In the genomic region with DNA sequence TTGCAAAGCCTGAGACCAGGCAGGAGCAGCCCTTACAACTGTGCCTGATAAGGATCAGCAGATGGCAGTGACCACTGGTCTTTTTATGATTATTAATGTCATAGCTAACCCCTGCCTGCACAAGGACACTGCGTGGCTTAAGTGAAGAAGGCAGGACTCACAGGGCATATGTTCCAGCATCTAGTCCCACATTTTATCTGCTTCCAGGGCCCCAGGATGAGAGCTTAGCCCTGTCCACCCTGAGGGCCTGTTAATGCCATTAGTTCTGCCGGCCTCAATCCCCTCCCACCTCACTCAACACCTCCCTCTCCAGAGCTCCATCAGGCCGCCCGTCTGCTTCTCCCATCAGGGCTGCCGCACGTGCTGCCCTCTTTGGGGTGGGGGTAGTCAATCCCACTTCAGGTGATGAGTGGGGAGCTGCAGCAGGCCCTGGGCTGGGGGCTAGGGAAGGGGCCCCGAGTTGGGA, we compare ENCODE assay signal across 18 cellular contexts. TPM values are rescaled to one million over a fixed set of nuclear protein-coding genes. Genes with fewer than 3 reads are reported as not detected.
DNase-seq lines count a peak whose midpoint lies in the region; TF ChIP-seq lines count a peak whose summit lies in the region.
"Had no signal": no experiment of that assay in that cellular context is flagged by ENCODE, and none has a peak within 500 bp of the region (broad histone marks: within the 10 kb centered on the region; RNA-seq: fewer than 3 reads in every experiment).

No MANE protein-coding gene starts in this region.

- H3K36me3 ChIP-seq in SK-N-SH (replicated peaks in 1 of 2; ENCODE audit: control insufficient read depth in 1 of 2, insufficient read depth in 2 of 2, low read length in 1 of 2), result no peaks in the 10 kb centered on the region
- no peaks in the 10 kb centered on the region for H3K36me3 ChIP-seq in spleen

- H4K20me1 ChIP-seq in SK-N-SH (ENCODE audit: insufficient read depth), result no peaks in the 10 kb centered on the region

- H3K9me3 ChIP-seq in SK-N-SH (no peaks in the 10 kb centered on the region), spleen (peaks cover 0 to 6% (median 0%) of the 10 kb centered on the region in 8 donors)

- CTCF ChIA-PET in SK-N-SH (lab: Yijun Ruan, JAX), result interaction anchor here (0.6 to 2.6 kb wide), 20 partner anchors 9 to 217 kb away, joined by 3 to 12 read pairs (median 4); a partner anchor contains a TSS

- intact Hi-C loops in spleen (cut with DNase I; ENCODE audit: low total_unique reads), result no loop called here

- no peaks in the 10 kb centered on the region for H3K27me3 ChIP-seq in SK-N-SH (ENCODE audit: insufficient read depth)
- no peaks in the 10 kb centered on the region for H3K27me3 ChIP-seq in spleen (replicated peaks in 1 of 7)

- no peak overlapping the region for H2AFZ ChIP-seq in SK-N-SH (ENCODE audit: low read depth)
- H2AFZ ChIP-seq: PC-9 had no signal

- H3K4me2 ChIP-seq in SK-N-SH, result no peak overlapping the region
- H3K4me2 ChIP-seq: PC-9 had no signal

- no peaks in the 10 kb centered on the region for H3K79me2 ChIP-seq in SK-N-SH (ENCODE audit: insufficient read depth)

- H3K4me3 ChIP-seq in SK-N-SH (ENCODE audit: low read depth in 2 of 2, low read length in 1 of 2) (no peak overlapping the region), spleen (no peak overlapping the region)
- H3K4me3 ChIP-seq: PC-9 had no signal

- no peak overlapping the region for H3K9ac ChIP-seq in SK-N-SH

- TF ChIP-seq CTCF in SK-N-SH (IDR thresholded peaks at IDR 0.05) (no peak), spleen (IDR thresholded peaks at IDR 0.05 in 8 of 11, conservative IDR thresholded peaks at IDR 0.05 in 3 of 11) (no peak)

- H3F3A ChIP-seq in SK-N-SH (replicated peaks; ENCODE audit: insufficient read depth), result no peaks in the 10 kb centered on the region

- DNase-seq in NCI-H524 (lab: John Stamatoyannopoulos, UW) (peak; percentile 61 to 85), SK-N-SH (peak; percentile 91), left kidney (ENCODE audit: low read depth, low spot score) (peak; percentile 57), spleen (peak; percentile 41), ureter (ENCODE audit: low spot score) (no peak), NCI-H2081 (lab: John Stamatoyannopoulos, UW) (no peak), H4 (ENCODE audit: low spot score) (no peak)
- DNase-seq: DMS79, GOT3, NCI-H1092, NCI-H1436 treated with DMSO at 0.1 percent for 48 hours, NCI-H2029, PC-9, SIG-M5 had no signal

- H3K9me2 ChIP-seq in SK-N-SH, result no peaks in the 10 kb centered on the region

- H3K27ac ChIP-seq in SK-N-SH (ENCODE audit: low read depth in 2 of 2, low read length in 1 of 2) (peak overlapping the region in 1 of 2 experiments; percentile 93; a peak in 2 of 4 replicates), spleen (no peak overlapping the region)
- H3K27ac ChIP-seq: C4-2B, PC-9, RWPE1 had no signal

- TF ChIP-seq RAD21 in SK-N-SH (IDR thresholded peaks at IDR 0.05; ENCODE audit: low read length), result peak; percentile 54

- POLR2A ChIA-PET in SK-N-SH (lab: Yijun Ruan, JAX), result interaction anchor here (0.7 to 1.9 kb wide), 16 partner anchors 9 to 199 kb away, joined by 3 to 13 read pairs (median 6); a partner anchor contains a TSS

- TF ChIP-seq POLR2A in spleen (IDR thresholded peaks at IDR 0.05), result no peak

- H3K4me1 ChIP-seq in SK-N-SH (ENCODE audit: control insufficient read depth in 1 of 2, insufficient read depth in 2 of 2, low read depth in 1 of 2, low read length in 1 of 2) (peaks cover 0 to 46% of the 10 kb centered on the region in 2 experiments; a peak in 2 of 4 replicates), spleen (no peaks in the 10 kb centered on the region)

- WGBS in SK-N-SH (ENCODE audit: low lambda C conversion rate), result 28% methylated on average over 6 of the region's 7 CpGs
- 84 to 91% (median 89%) methylated on average over 7 of the region's 7 CpGs for WGBS in spleen, 5 donors

- peak in 1 of 2 experiments; percentile 99; a peak in 2 of 4 replicates for TF ChIP-seq EP300 in SK-N-SH (IDR thresholded peaks at IDR 0.05; ENCODE audit: borderline replicate concordance in 1 of 2, low read depth in 1 of 2, low read length in 1 of 2)

TF ChIP-seq in SK-N-SH, 30 proteins besides CTCF, POLR2A, EP300 and RAD21:
- TF ChIP-seq CHD2 (IDR thresholded peaks at IDR 0.05; ENCODE audit: low read length, partially characterized antibody), result peak; percentile 95
- TF ChIP-seq GATA2 (CRISPR knock-in tag; IDR thresholded peaks at IDR 0.05), result peak; percentile 100
- peak; percentile 96 for TF ChIP-seq RCOR1 (IDR thresholded peaks at IDR 0.05; ENCODE audit: low read length)
- peak; percentile 38; the same call in 1 of the 2 replicates for TF ChIP-seq SMC3 (IDR thresholded peaks at IDR 0.05; ENCODE audit: low read depth, low read length)
- TF ChIP-seq FOXJ3 (CRISPR knock-in tag; IDR thresholded peaks at IDR 0.05), result peak; percentile 85; the same call in 1 of the 2 replicates
- TF ChIP-seq RXRA (IDR thresholded peaks at IDR 0.05; ENCODE audit: borderline replicate concordance, low read depth), result no peak
- TF ChIP-seq MXI1 (IDR thresholded peaks at IDR 0.05; ENCODE audit: low read depth, low read length), result peak; percentile 74; the same call in 1 of the 2 replicates
- peak; percentile 63; the same call in 1 of the 2 replicates for TF ChIP-seq TCF12 (IDR thresholded peaks at IDR 0.05)
- no peak for TF ChIP-seq MEF2A (IDR thresholded peaks at IDR 0.05; ENCODE audit: borderline replicate concordance, low read depth)
- TF ChIP-seq, protein P1, sequence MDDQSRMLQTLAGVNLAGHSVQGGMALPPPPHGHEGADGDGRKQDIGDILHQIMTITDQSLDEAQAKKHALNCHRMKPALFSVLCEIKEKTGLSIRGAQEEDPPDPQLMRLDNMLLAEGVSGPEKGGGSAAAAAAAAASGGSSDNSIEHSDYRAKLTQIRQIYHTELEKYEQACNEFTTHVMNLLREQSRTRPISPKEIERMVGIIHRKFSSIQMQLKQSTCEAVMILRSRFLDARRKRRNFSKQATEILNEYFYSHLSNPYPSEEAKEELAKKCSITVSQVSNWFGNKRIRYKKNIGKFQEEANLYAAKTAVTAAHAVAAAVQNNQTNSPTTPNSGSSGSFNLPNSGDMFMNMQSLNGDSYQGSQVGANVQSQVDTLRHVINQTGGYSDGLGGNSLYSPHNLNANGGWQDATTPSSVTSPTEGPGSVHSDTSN (IDR thresholded peaks at IDR 0.05), result no peak
- peak; percentile 69; the same call in 1 of the 2 replicates for TF ChIP-seq RFX5 (IDR thresholded peaks at IDR 0.05; ENCODE audit: low read length)

RNA-seq across cellular contexts. Expression of a gene that starts 33.1 kb away (rescaled TPM):
- 0.72 and 1.3 TPM in 2 replicates for polyA plus RNA-seq in SK-N-SH (2012; rRNA removed)
- polyA plus RNA-seq in SK-N-SH (2012; cell fraction: cytosol; rRNA removed), result 0.91 and 1.8 TPM in 2 replicates
- 0.81 and 1.2 TPM in 2 replicates for polyA plus RNA-seq in SK-N-SH (2012; cell fraction: nucleus; rRNA removed)
- 10 to 100 TPM; 16.5 to 47.5 (median 24.0) TPM for total RNA-seq in spleen
- polyA plus RNA-seq in spleen, result 1 to 10 TPM; 2.1 to 7.9 (median 3.1) TPM
- total RNA-seq in ureter, result 19.1 TPM
- 0.83 TPM in 1 of 2 replicates, not detected in the other for total RNA-seq in H4 (2014; rRNA removed; shearing (Covaris generic))
- total RNA-seq: LHCN-M2, NCI-H460, PC-9 had no signal

Comparison
In these comparisons a context has a peak if more than half of its experiments do, and no peak if none do; other contexts are left out.
1. DNase-seq: peak in NCI-H524 (2 of 2), SK-N-SH (single experiment), left kidney (single experiment) and spleen (single experiment); none in ureter (single experiment), NCI-H2081 (0 of 2) and H4 (single experiment).